ENCODE assay signal across 19 cellular contexts in the genomic region with DNA sequence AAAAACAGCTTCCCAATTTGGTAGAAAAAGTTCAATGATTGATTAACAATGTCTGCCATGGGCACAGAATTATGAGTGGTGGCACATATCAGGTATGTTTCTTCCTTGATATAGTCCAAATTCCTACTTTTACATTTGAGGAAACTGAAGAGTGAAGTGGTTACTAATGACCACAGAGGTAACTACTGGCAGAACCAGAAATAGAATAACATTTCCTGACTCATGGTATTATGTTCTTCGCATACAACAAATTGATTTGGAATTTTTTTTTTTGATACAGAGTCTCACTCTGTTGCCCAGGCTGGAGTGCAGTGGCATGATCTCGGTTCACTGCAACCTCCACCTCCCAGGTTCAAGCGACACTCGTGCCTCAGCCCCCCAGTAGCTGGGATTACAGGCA.
"Had no signal": no experiment of that assay in that cellular context is flagged by ENCODE, and none has a peak within 500 bp of the region (broad histone marks: within the 10 kb centered on the region; RNA-seq: fewer than 3 reads in every experiment).

No MANE protein-coding gene starts in this region.

- H3K36me3 ChIP-seq: heart left ventricle, left lung, lower lobe of right lung, right lobe of liver, transverse colon had no signal

- H3K27ac ChIP-seq: heart left ventricle, left lung, lower lobe of right lung, right lobe of liver, transverse colon had no signal

- H3K27me3 ChIP-seq: heart left ventricle, left lung, right lobe of liver, testis, transverse colon had no signal

- H3K9me3 ChIP-seq: heart left ventricle, left lung, lower lobe of right lung, right lobe of liver, testis, transverse colon had no signal

- H3K4me3 ChIP-seq: heart left ventricle, left lung, lower lobe of right lung, right lobe of liver, testis, transverse colon had no signal

- DNase-seq: activated CD4-positive, alpha-beta T cell treated with anti-CD3 and anti-CD28 coated beads for 48 hours; activated CD4-positive, CD25-positive, alpha-beta regulatory T cell; activated CD8-positive, alpha-beta T cell treated with anti-CD3 and anti-CD28 coated beads for 36 hours; activated T-cell treated with anti-CD3 and anti-CD28 coated beads, Interleukin-2, amount 50 U/mL, for 4 hours; dermis blood vessel endothelial cell; effector CD4-positive, alpha-beta T cell; heart left ventricle; hypothalamus; immature natural killer cell; left lung; lower lobe of right lung; right lobe of liver; stimulated activated CD4-positive, alpha-beta T cell treated with anti-CD3 and anti-CD28 coated beads, Interleukin-4, amount 100 ng/mL, for 1 hour; stimulated activated naive CD8-positive, alpha-beta T cell treated with anti-CD3 and anti-CD28 coated beads, Interleukin-15, Interleukin-2, amounts not matched to agents 100 U/mL and 50 U/mL, for 24 hours; T-helper 2 cell; testis; transverse colon had no signal

- ATAC-seq: activated CD8-positive, alpha-beta T cell treated with anti-CD3 and anti-CD28 coated beads for 36 hours; activated naive CD4-positive, alpha-beta T cell treated with anti-CD3 and anti-CD28 coated beads, Interleukin-2, amount 50 U/mL, for 72 hours; activated T-cell treated with anti-CD3 and anti-CD28 coated beads, Interleukin-2, amount 50 U/mL, for 4 hours; activated T-helper 17 cell treated with anti-CD3 and anti-CD28 coated beads, Interleukin-2, amount 50 U/mL, for 72 hours; heart left ventricle; left lung; lower lobe of right lung; right lobe of liver; stimulated activated naive CD8-positive, alpha-beta T cell treated with anti-CD3 and anti-CD28 coated beads, Interleukin-15, Interleukin-2, amounts not matched to agents 100 U/mL and 50 U/mL, for 24 hours had no signal
